Comparison of ENCODE assay signal across 13 cellular contexts in genomic region chr9:91348191-91348790, GRCh38.
"Had no signal": no experiment of that assay in that cellular context is flagged by ENCODE, and none has a peak within 500 bp of the region (broad histone marks: within the 10 kb centered on the region; RNA-seq: fewer than 3 reads in every experiment).

No MANE protein-coding gene starts in this region.

- H3K27me3 ChIP-seq: heart right ventricle, tibial nerve, vagina had no signal

- H3K9me3 ChIP-seq: heart right ventricle, tibial nerve, vagina had no signal

- H3K27ac ChIP-seq: coronary artery, heart right ventricle, tibial nerve, vagina had no signal

- DNase-seq: activated naive CD4-positive, alpha-beta T cell treated with Interleukin-2 at 50 U/mL for 16 hours; activated T-cell treated with anti-CD3 and anti-CD28 coated beads, Interleukin-2, amount 50 U/mL, for 4 hours; effector memory CD4-positive, alpha-beta T cell; heart right ventricle; left ventricle myocardium superior; mesendoderm; stimulated activated CD4-positive, alpha-beta T cell treated with anti-CD3 and anti-CD28 coated beads, Interleukin-4, amount 100 ng/mL, for 1 hour; stimulated activated CD8-positive, alpha-beta memory T cell treated with anti-CD3 and anti-CD28 coated beads, Interleukin-4, amount 100 ng/mL, for 48 hours had no signal

- H3K4me3 ChIP-seq: coronary artery, heart right ventricle, tibial nerve, vagina had no signal

- H3K4me3 Mint-ChIP-seq: activated T-cell treated with anti-CD3 and anti-CD28 coated beads, Interleukin-2, amount 50 U/mL, for 4 hours; neural crest cell had no signal

- ATAC-seq: heart right ventricle, left ventricle myocardium superior, SK-N-SH treated with all-trans-retinoic acid at 6 μM for 48 hours had no signal

- H3K4me1 Mint-ChIP-seq: neural crest cell had no signal

- H3K4me1 ChIP-seq: heart right ventricle, vagina had no signal

- H3K9me3 Mint-ChIP-seq: activated T-cell treated with anti-CD3 and anti-CD28 coated beads, Interleukin-2, amount 50 U/mL, for 4 hours; neural crest cell had no signal
